ENCODE assay signal across 17 cellular contexts in genomic region chr17:63830904-63831491, GRCh38. TPM values are rescaled to one million over a fixed set of nuclear protein-coding genes. Genes with fewer than 3 reads are reported as not detected.
DNase-seq lines count a peak whose midpoint lies in the region; ATAC-seq and TF ChIP-seq lines count a peak whose summit lies in the region.
"Had no signal": no experiment of that assay in that cellular context is flagged by ENCODE, and none has a peak within 500 bp of the region (broad histone marks: within the 10 kb centered on the region; RNA-seq: fewer than 3 reads in every experiment).

No MANE protein-coding gene starts in this region.

- H3K4me3 ChIP-seq in breast epithelium, result no peak overlapping the region
- H3K4me3 ChIP-seq: adrenal gland had no signal

- TSS peak; percentile 75 for BruUV-seq in MCF 10A (replicated peaks; lab: Mats Ljungman, UMichigan)

- no CpG with 5 or more reads among the region's 15 CpGs for WGBS in H9 (ENCODE audit: extremely low coverage, insufficient read length, low lambda C conversion rate)

- intact Hi-C loops in MCF 10A (cut with micrococcal nuclease), result no loop called here
- intact Hi-C loops in breast epithelium (cut with DNase I; ENCODE audit: low total_unique reads), result no loop called here
- intact Hi-C loops in activated B cell treated with CpG ODN at 0.5 μM for 24 hours (cut with micrococcal nuclease), result no loop called here

- H3K14ac ChIP-seq in H9 (ENCODE audit: insufficient read depth, low read length), result no peak overlapping the region

- H3K23ac ChIP-seq in H9 (ENCODE audit: insufficient read length, low read depth, low read length), result no peak overlapping the region

- no peak overlapping the region for H2BK20ac ChIP-seq in H9 (ENCODE audit: low read depth, low read length, poor library complexity, severe bottlenecking)

- peaks cover 6% of the 10 kb centered on the region for H3K23me2 ChIP-seq in H9 (ENCODE audit: insufficient read length, low read depth, low read length, poor library complexity, severe bottlenecking)

- no peak overlapping the region for H4K91ac ChIP-seq in H9 (ENCODE audit: insufficient read length, low read depth, low read length)

- no peak overlapping the region for H4K8ac ChIP-seq in H9 (replicated peaks; ENCODE audit: insufficient read length, low read depth, low read length)

- H3K79me1 ChIP-seq in H9 (ENCODE audit: insufficient read depth, low read depth, low read length, poor library complexity, severe bottlenecking), result peaks cover 3% of the 10 kb centered on the region

- TF ChIP-seq CTCF in MCF 10A (IDR thresholded peaks at IDR 0.05; ENCODE audit: unreplicated experiment) (no peak), breast epithelium (IDR thresholded peaks at IDR 0.05) (no peak), activated B cell treated with CpG ODN at 0.5 μM for 24 hours (IDR thresholded peaks at IDR 0.05) (no peak), glutamatergic neuron (IDR thresholded peaks at IDR 0.05; ENCODE audit: partially characterized antibody, unreplicated experiment) (no peak), type B pancreatic cell (conservative IDR thresholded peaks at IDR 0.05) (no peak), H9 (conservative IDR thresholded peaks at IDR 0.05) (no peak)

- ATAC-seq in activated B cell treated with CpG ODN at 0.5 μM for 24 hours (ENCODE audit: low read depth) (no peak), GM19463 (IDR thresholded peaks at IDR 0.05; ENCODE audit: unreplicated experiment) (no peak)

- no peak overlapping the region for H3K4me2 ChIP-seq in H9 (ENCODE audit: insufficient read depth, insufficient read length, low read length)

- H3K4ac ChIP-seq in H9 (ENCODE audit: low read depth, low read length), result no peak overlapping the region

- H3K27ac ChIP-seq in breast epithelium, result no peak overlapping the region
- no peak overlapping the region for H3K27ac ChIP-seq in H9 (ENCODE audit: insufficient read length, low read depth, low read length)

- H2BK5ac ChIP-seq in H9 (ENCODE audit: insufficient read length, low read length), result no peak overlapping the region

- no peak overlapping the region for H3K56ac ChIP-seq in H9 (ENCODE audit: insufficient read length, low read depth, low read length)

- H3K9ac ChIP-seq in H9 (ENCODE audit: extremely low read depth, insufficient read length, low read length), result no peak overlapping the region

- H3K4me1 ChIP-seq in breast epithelium (peaks cover 4 to 17% of the 10 kb centered on the region in 2 donors), H9 (ENCODE audit: insufficient read depth, low read length) (no peaks in the 10 kb centered on the region)

- no peak overlapping the region for H3T11ph ChIP-seq in H9 (ENCODE audit: low read length)

- peaks cover 73% of the 10 kb centered on the region for H3K36me3 Mint-ChIP-seq in MCF 10A (ENCODE audit: insufficient read depth, unreplicated experiment)
- peaks cover 92% of the 10 kb centered on the region for H3K36me3 Mint-ChIP-seq in activated B cell treated with CpG ODN at 0.5 μM for 24 hours (ENCODE audit: low read depth)
- H3K36me3 Mint-ChIP-seq in glutamatergic neuron (ENCODE audit: unreplicated experiment), result no peaks in the 10 kb centered on the region
- H3K36me3 Mint-ChIP-seq in type B pancreatic cell, result peaks cover 31% of the 10 kb centered on the region
- H3K36me3 Mint-ChIP-seq in H9 (ENCODE audit: insufficient read depth in 1 of 3, low read depth in 3 of 3), result peaks cover 57 to 94% (median 74%) of the 10 kb centered on the region in 3 experiments

- no peak overlapping the region for H2BK12ac ChIP-seq in H9 (ENCODE audit: insufficient read length, low read depth, low read length)

- H3K9me3 Mint-ChIP-seq in MCF 10A (ENCODE audit: unreplicated experiment) (no peaks in the 10 kb centered on the region), activated B cell treated with CpG ODN at 0.5 μM for 24 hours (no peaks in the 10 kb centered on the region), glutamatergic neuron (ENCODE audit: unreplicated experiment) (peaks cover 13% of the 10 kb centered on the region), type B pancreatic cell (no peaks in the 10 kb centered on the region), H9 (no peaks in the 10 kb centered on the region; a peak in 1 of 5 replicates)

- no peaks in the 10 kb centered on the region for H3K36me3 ChIP-seq in breast epithelium

- TF ChIP-seq POLR2A in breast epithelium (IDR thresholded peaks at IDR 0.05), result no peak

- H3K18ac ChIP-seq in H9 (ENCODE audit: insufficient read length, low read depth, low read length), result no peak overlapping the region

- H3K27ac Mint-ChIP-seq in MCF 10A (ENCODE audit: low read depth, unreplicated experiment), result peak overlapping the region; percentile 68
- peak overlapping the region; percentile 4 for H3K27ac Mint-ChIP-seq in activated B cell treated with CpG ODN at 0.5 μM for 24 hours
- peak overlapping the region; percentile 33 for H3K27ac Mint-ChIP-seq in glutamatergic neuron (ENCODE audit: unreplicated experiment)
- H3K27ac Mint-ChIP-seq in type B pancreatic cell, result peak overlapping the region; percentile 48
- H3K27ac Mint-ChIP-seq in H9, result no peak overlapping the region

- H2AK5ac ChIP-seq in H9 (ENCODE audit: insufficient read length, low read length), result no peak overlapping the region

- peaks cover 8% of the 10 kb centered on the region; the same call in 1 of the 2 replicates for H3K79me2 ChIP-seq in H9 (ENCODE audit: insufficient read depth, low read length)

- H2BK15ac ChIP-seq in H9 (ENCODE audit: low read depth, low read length), result no peak overlapping the region

- H2AFZ ChIP-seq in H9 (ENCODE audit: low read length), result no peak overlapping the region

- no peak overlapping the region for H3K4me3 Mint-ChIP-seq in MCF 10A (ENCODE audit: unreplicated experiment)
- H3K4me3 Mint-ChIP-seq in activated B cell treated with CpG ODN at 0.5 μM for 24 hours, result no peak overlapping the region
- H3K4me3 Mint-ChIP-seq in glutamatergic neuron (ENCODE audit: unreplicated experiment), result no peak overlapping the region
- peak overlapping the region; percentile 18 for H3K4me3 Mint-ChIP-seq in type B pancreatic cell
- H3K4me3 Mint-ChIP-seq in H9, result no peak overlapping the region

- H3K9me3 ChIP-seq in breast epithelium (no peaks in the 10 kb centered on the region), H9 (ENCODE audit: control insufficient read depth, low read depth, low read length) (no peaks in the 10 kb centered on the region)
- H3K9me3 ChIP-seq: adrenal gland had no signal

- POLR2A ChIA-PET in MCF 10A (lab: Yijun Ruan, JAX) (interaction anchor here (1.0 to 8.7 kb wide), 3 partner anchors 10 to 39 kb away, joined by 4 to 187 read pairs (median 4); partner anchors contain the start of gene SMARCD2), activated B cell treated with CpG ODN at 0.5 μM for 24 hours (lab: Charles Lee) (interaction anchor here (0.5 to 5.3 kb wide), 7 partner anchors 10 to 726 kb away, joined by 3 to 30 read pairs (median 4); partner anchors contain the start of gene SMARCD2)

- H3K27me3 ChIP-seq in breast epithelium (no peaks in the 10 kb centered on the region), H9 (ENCODE audit: insufficient read depth, low read length) (no peaks in the 10 kb centered on the region)
- H3K27me3 ChIP-seq: adrenal gland had no signal

- no peak for DNase-seq in MCF 10A (ENCODE audit: unreplicated experiment)
- no peak for DNase-seq in breast epithelium (ENCODE audit: low spot score in 2 of 2)
- DNase-seq in activated B cell treated with CpG ODN at 0.5 μM for 24 hours, result no peak
- no peak for DNase-seq in glutamatergic neuron
- DNase-seq in type B pancreatic cell (ENCODE audit: extremely low spot score, unreplicated experiment), result no peak
- DNase-seq in EL, result no peak
- DNase-seq in H9, result no peak
- DNase-seq: DMS79; NCI-H1436 treated with DMSO at 0.1 percent for 48 hours; SIG-M5; stimulated activated CD4-positive, alpha-beta T cell treated with anti-CD3 and anti-CD28 coated beads, Interleukin-12 subunit alpha, Interleukin-12 subunit beta, amount 100 ng/mL, for 4 hours had no signal

- H3K27me3 Mint-ChIP-seq in MCF 10A (ENCODE audit: insufficient read depth, unreplicated experiment) (no peaks in the 10 kb centered on the region), activated B cell treated with CpG ODN at 0.5 μM for 24 hours (no peaks in the 10 kb centered on the region), glutamatergic neuron (ENCODE audit: unreplicated experiment) (peaks cover 11% of the 10 kb centered on the region), type B pancreatic cell (no peaks in the 10 kb centered on the region), H9 (ENCODE audit: low read depth) (no peaks in the 10 kb centered on the region; the same call in 1 of the 2 replicates)

- CTCF ChIA-PET in MCF 10A (lab: Yijun Ruan, JAX), result interaction anchor here (0.6 to 1.1 kb wide), 4 partner anchors 155 to 405 kb away, joined by 3 to 5 read pairs (median 4); no protein-coding TSS in a partner anchor
- CTCF ChIA-PET in activated B cell treated with CpG ODN at 0.5 μM for 24 hours (lab: Charles Lee), result no interaction called here

- H4K20me1 ChIP-seq in H9 (ENCODE audit: control insufficient read depth, insufficient read depth, insufficient read length), result peaks cover 2% of the 10 kb centered on the region

- peaks cover 16% of the 10 kb centered on the region for H3K4me1 Mint-ChIP-seq in MCF 10A (ENCODE audit: insufficient read depth, unreplicated experiment)
- H3K4me1 Mint-ChIP-seq in activated B cell treated with CpG ODN at 0.5 μM for 24 hours, result peaks cover 65% of the 10 kb centered on the region
- H3K4me1 Mint-ChIP-seq in glutamatergic neuron (ENCODE audit: low read depth, unreplicated experiment), result peaks cover 12% of the 10 kb centered on the region
- H3K4me1 Mint-ChIP-seq in type B pancreatic cell (ENCODE audit: unreplicated experiment), result peaks cover 26% of the 10 kb centered on the region
- peaks cover 12 to 18% of the 10 kb centered on the region in 2 experiments for H3K4me1 Mint-ChIP-seq in H9

- H2BK120ac ChIP-seq in H9 (ENCODE audit: low read depth, low read length, poor library complexity, severe bottlenecking), result no peak overlapping the region

- H4K5ac ChIP-seq in H9 (ENCODE audit: insufficient read length, low read depth, low read length), result no peak overlapping the region

RNA-seq across cellular contexts. Expression of gene FTSJ3, which starts 3.5 kb away (rescaled TPM):
- 36.7 and 49.5 TPM in 2 replicates for total RNA-seq in MCF 10A (2022)
- 10 to 100 TPM; 55.4 to 78.7 (median 59.1) TPM for total RNA-seq in breast epithelium
- 82.0 and 85.1 TPM in 2 replicates for total RNA-seq in activated B cell treated with CpG ODN at 0.5 μM for 24 hours
- total RNA-seq in glutamatergic neuron (ENCODE audit: unreplicated experiment), result 42.0 TPM
- total RNA-seq in type B pancreatic cell (ENCODE audit: low replicate concordance), result 39.4 and 45.2 TPM in 2 replicates
- total RNA-seq in H9 (2021), result 77.5 and 80.3 TPM in 2 replicates

RNA-seq across cellular contexts. Expression of gene PSMC5, which starts 3.8 kb away (rescaled TPM):
- 148 and 151 TPM in 2 replicates for total RNA-seq in MCF 10A (2022)
- total RNA-seq in breast epithelium, result 100 to 1,000 TPM in 2 of 3 donors, 10 to 100 TPM in 1; 98.3 to 110 (median 104) TPM
- total RNA-seq in activated B cell treated with CpG ODN at 0.5 μM for 24 hours, result 157 TPM in 2 replicates
- 133 TPM for total RNA-seq in glutamatergic neuron (ENCODE audit: unreplicated experiment)
- 112 and 113 TPM in 2 replicates for total RNA-seq in type B pancreatic cell (ENCODE audit: low replicate concordance)
- 178 and 183 TPM in 2 replicates for total RNA-seq in H9 (2021)

RNA-seq across cellular contexts. Expression of gene SMARCD2, which starts 11.5 kb away (rescaled TPM):
- total RNA-seq in MCF 10A (2022) (43.7 and 54.6 TPM in 2 replicates), breast epithelium (100 to 1,000 TPM; 142 to 210 (median 192) TPM), activated B cell treated with CpG ODN at 0.5 μM for 24 hours (114 and 117 TPM in 2 replicates), glutamatergic neuron (ENCODE audit: unreplicated experiment) (84.5 TPM), type B pancreatic cell (ENCODE audit: low replicate concordance) (64.8 and 67.3 TPM in 2 replicates), H9 (2021) (68.9 and 71.4 TPM in 2 replicates)

RNA-seq across cellular contexts. Expression of gene CSH2, which starts 42.5 kb away (rescaled TPM):
- total RNA-seq in MCF 10A (2022) (not detected in 2 replicates), breast epithelium (not detected), activated B cell treated with CpG ODN at 0.5 μM for 24 hours (not detected in 2 replicates), glutamatergic neuron (ENCODE audit: unreplicated experiment) (0.56 TPM), type B pancreatic cell (ENCODE audit: low replicate concordance) (not detected in 2 replicates), H9 (2021) (not detected in 2 replicates)
- total RNA-seq: adrenal gland, fibroblast of villous mesenchyme, LHCN-M2, posterior vena cava, subcutaneous adipose tissue had no signal

RNA-seq across cellular contexts. Expression of gene GH2, which starts 50.7 kb away (rescaled TPM):
- total RNA-seq in MCF 10A (2022) (not detected in 2 replicates), breast epithelium (not detected), activated B cell treated with CpG ODN at 0.5 μM for 24 hours (not detected in 2 replicates), glutamatergic neuron (ENCODE audit: unreplicated experiment) (not detected), type B pancreatic cell (ENCODE audit: low replicate concordance) (not detected in 2 replicates), H9 (2021) (0.50 and 0.77 TPM in 2 replicates)
- total RNA-seq: adrenal gland, fibroblast of villous mesenchyme, LHCN-M2, posterior vena cava, subcutaneous adipose tissue had no signal

Comparison
In these comparisons a context has a peak if more than half of its experiments do, and no peak if none do; other contexts are left out.
1. H3K27ac Mint-ChIP-seq: peak in MCF 10A (single experiment), activated B cell treated with CpG ODN at 0.5 μM for 24 hours (single experiment), glutamatergic neuron (single experiment) and type B pancreatic cell (single experiment); none in H9 (0 of 3).